9 cellular contexts compared by ENCODE assay signal in the genomic region with DNA sequence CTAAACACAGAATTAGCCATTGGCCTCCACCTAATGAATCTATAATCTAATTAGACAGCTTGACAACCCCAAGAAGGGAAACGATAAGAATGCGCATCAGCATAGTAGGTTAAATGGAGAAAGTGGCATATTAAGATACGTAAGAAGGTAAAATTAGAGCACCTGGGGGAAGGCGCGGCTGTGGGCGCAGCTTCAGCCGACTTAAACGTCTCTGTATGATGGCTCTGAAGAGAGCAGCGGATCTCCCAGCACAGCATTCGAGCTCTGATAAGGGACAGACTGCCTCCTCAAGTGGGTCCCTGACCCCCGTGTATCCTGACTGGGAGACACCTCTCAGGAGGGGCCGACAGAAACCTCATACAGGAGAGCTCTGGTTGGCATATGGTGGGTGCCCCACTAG.
"Had no signal": no experiment of that assay in that cellular context is flagged by ENCODE, and none has a peak within 500 bp of the region (broad histone marks: within the 10 kb centered on the region; RNA-seq: fewer than 3 reads in every experiment).

No MANE protein-coding gene starts in this region.

- DNase-seq: GM23248, GOT3, H7, H9, HCEC 1CT, HFFc6 had no signal

- ATAC-seq: GM23338, HCT116 had no signal

- H3K36me3 ChIP-seq: HAP-1 had no signal

- H3K27ac ChIP-seq: GM23248 had no signal

- H3K4me3 ChIP-seq: GM23248, GM23338, HAP-1 had no signal

- H3K9me3 ChIP-seq: HAP-1 had no signal
